ENCODE assay signal across 21 cellular contexts in genomic region chr15:62521396-62521795, GRCh38.
"Had no signal": no experiment of that assay in that cellular context is flagged by ENCODE, and none has a peak within 500 bp of the region (broad histone marks: within the 10 kb centered on the region; RNA-seq: fewer than 3 reads in every experiment).

No MANE protein-coding gene starts in this region.

- H3K4me3 ChIP-seq: coronary artery, lung, ovary, psoas muscle, tibial nerve, vagina had no signal

- DNase-seq: activated CD4-positive, alpha-beta T cell treated with anti-CD3 and anti-CD28 coated beads, Interleukin-2, amount 10 ng/mL, durations not matched to agents 7 days and 5 days; activated CD8-positive, alpha-beta memory T cell treated with anti-CD3 and anti-CD28 coated beads, Interleukin-2, amount 50 U/mL, for 4 hours; activated naive CD4-positive, alpha-beta T cell treated with anti-CD3 and anti-CD28 coated beads, Interleukin-2, amount 10 ng/mL, durations not matched to agents 7 days and 5 days; activated naive CD8-positive, alpha-beta T cell treated with anti-CD3 and anti-CD28 coated beads, Interleukin-2, amount 50 U/mL, for 24 hours; activated T-cell treated with anti-CD3 and anti-CD28 coated beads, Interleukin-2, amount 50 U/mL, for 4 hours; anterior cingulate cortex; brain microvascular endothelial cell; central memory CD4-positive, alpha-beta T cell; erythroblast; head of caudate nucleus; midbrain; ovary; psoas muscle; right cardiac atrium; T1000 had no signal

- ATAC-seq: activated CD4-positive, CD25-positive, alpha-beta regulatory T cell treated with anti-CD3 and anti-CD28 coated beads, Interleukin-2, amount 50 U/mL, for 24 hours; activated naive CD8-positive, alpha-beta T cell treated with anti-CD3 and anti-CD28 coated beads, Interleukin-2, amount 50 U/mL, for 24 hours; activated T-cell treated with anti-CD3 and anti-CD28 coated beads, Interleukin-2, amount 50 U/mL, for 4 hours; left lobe of liver; psoas muscle; right cardiac atrium had no signal

- H3K9me3 ChIP-seq: ovary, psoas muscle, tibial nerve, vagina had no signal

- H3K36me3 ChIP-seq: brain microvascular endothelial cell, ovary, tibial nerve, vagina had no signal

- H3K27me3 ChIP-seq: brain microvascular endothelial cell, ovary, tibial nerve, vagina had no signal

- H3K27ac ChIP-seq: brain microvascular endothelial cell, coronary artery, ovary, psoas muscle, tibial nerve, vagina had no signal

- H3K4me1 ChIP-seq: tibial nerve, vagina had no signal
